In genomic region chr4:7805533-7806079, GRCh38 we compare ENCODE assay signal across 10 cellular contexts.
DNase-seq lines count a peak whose midpoint lies in the region; ATAC-seq and TF ChIP-seq lines count a peak whose summit lies in the region.
"Had no signal": no experiment of that assay in that cellular context is flagged by ENCODE, and none has a peak within 500 bp of the region (broad histone marks: within the 10 kb centered on the region; RNA-seq: fewer than 3 reads in every experiment).

No MANE protein-coding gene starts in this region.

- peak overlapping the region; percentile 47 for H3K27ac ChIP-seq in PC-3 (ENCODE audit: low read length)
- H3K27ac ChIP-seq in fibroblast of lung (ENCODE audit: insufficient read depth, low read length), result peak overlapping the region; percentile 68

- no TSS peak for BruUV-seq in PC-3 (replicated peaks; lab: Mats Ljungman, UMichigan)

- H4K20me1 ChIP-seq in PC-3 (ENCODE audit: low read length), result no peaks in the 10 kb centered on the region
- H4K20me1 ChIP-seq in fibroblast of lung (ENCODE audit: control insufficient read depth, extremely low read depth, insufficient read depth, low read length), result no peaks in the 10 kb centered on the region

- DNase-seq in Caki2 (ENCODE audit: low read depth) (peak; percentile 74), PC-3 (peak; percentile 92), fibroblast of lung (ENCODE audit: low read depth in 2 of 2) (peak; percentile 84 to 98), non-pigmented ciliary epithelial cell (ENCODE audit: low read depth) (peak; percentile 78), NCI-H2107 treated with DMSO at 0.1 percent for 48 hours (lab: John Stamatoyannopoulos, UW; ENCODE audit: unreplicated experiment) (no peak), superior temporal gyrus (ENCODE audit: extremely low spot score) (no peak)
- no peak for DNase-seq in activated T-cell treated with anti-CD3 and anti-CD28 coated beads, Interleukin-2, amount 50 U/mL, for 24 hours
- DNase-seq in activated CD8-positive, alpha-beta T cell treated with anti-CD3 and anti-CD28 coated beads, Interleukin-2, amount 10 ng/mL, durations not matched to agents 7 days and 5 days, result no peak
- DNase-seq: NCI-H524 had no signal

- no peak overlapping the region for H3K4me3 ChIP-seq in PC-3 (ENCODE audit: low read length)
- H3K4me3 ChIP-seq in fibroblast of lung (replicated peaks in 1 of 4; ENCODE audit: control extremely low read depth in 1 of 4, insufficient read depth in 1 of 4, low read depth in 3 of 4, low read length in 4 of 4), result no peak overlapping the region
- H3K4me3 ChIP-seq: GM12878 had no signal

- CTCF ChIA-PET in PC-3 (lab: Charles Lee), result interaction anchor here (0.6 to 1.0 kb wide), 2 partner anchors 39 to 124 kb away, joined by 3 read pairs; no protein-coding TSS in a partner anchor
- CTCF ChIA-PET in activated CD8-positive, alpha-beta T cell treated with anti-CD3 and anti-CD28 coated beads, Interleukin-2, amount 10 ng/mL, durations not matched to agents 7 days and 5 days (lab: Charles Lee), result interaction anchor here (0.8 to 6.8 kb wide), 16 partner anchors 10 to 188 kb away, joined by 3 to 105 read pairs (median 4); no protein-coding TSS in a partner anchor

- peaks cover 20% of the 10 kb centered on the region for H3K79me2 ChIP-seq in PC-3 (ENCODE audit: low read length)
- H3K79me2 ChIP-seq in fibroblast of lung (ENCODE audit: control insufficient read depth, insufficient read depth, low read length), result no peaks in the 10 kb centered on the region

- H3K9me3 ChIP-seq in PC-3 (ENCODE audit: low read length) (peaks cover 7% of the 10 kb centered on the region; the same call in 1 of the 2 replicates), fibroblast of lung (ENCODE audit: control insufficient read depth, insufficient read depth, low read depth, low read length) (no peaks in the 10 kb centered on the region)

- no peaks in the 10 kb centered on the region for H3K9me3 Mint-ChIP-seq in activated T-cell treated with anti-CD3 and anti-CD28 coated beads, Interleukin-2, amount 50 U/mL, for 24 hours
- H3K9me3 Mint-ChIP-seq in activated CD8-positive, alpha-beta T cell treated with anti-CD3 and anti-CD28 coated beads, Interleukin-2, amount 10 ng/mL, durations not matched to agents 7 days and 5 days (ENCODE audit: insufficient read depth), result no peaks in the 10 kb centered on the region

- H3K4me2 ChIP-seq in PC-3 (ENCODE audit: low read length), result peak overlapping the region; percentile 44
- peak overlapping the region; percentile 36 for H3K4me2 ChIP-seq in fibroblast of lung (ENCODE audit: extremely low read depth, insufficient read depth, low read length)

- H3K4me1 ChIP-seq in PC-3 (ENCODE audit: insufficient read depth, low read length), result peaks cover 32% of the 10 kb centered on the region
- peaks cover 29% of the 10 kb centered on the region for H3K4me1 ChIP-seq in fibroblast of lung (ENCODE audit: control insufficient read depth, extremely low read depth, insufficient read depth, low read length)

- H3K27me3 ChIP-seq in PC-3 (ENCODE audit: low read length) (no peaks in the 10 kb centered on the region), fibroblast of lung (ENCODE audit: control insufficient read depth, insufficient read depth, low read length) (no peaks in the 10 kb centered on the region)

- H3K4me3 Mint-ChIP-seq in activated T-cell treated with anti-CD3 and anti-CD28 coated beads, Interleukin-2, amount 50 U/mL, for 24 hours, result no peak overlapping the region
- H3K4me3 Mint-ChIP-seq in activated CD8-positive, alpha-beta T cell treated with anti-CD3 and anti-CD28 coated beads, Interleukin-2, amount 10 ng/mL, durations not matched to agents 7 days and 5 days, result no peak overlapping the region

- H3K36me3 Mint-ChIP-seq in activated T-cell treated with anti-CD3 and anti-CD28 coated beads, Interleukin-2, amount 50 U/mL, for 24 hours (ENCODE audit: low read depth), result peaks cover 40% of the 10 kb centered on the region
- H3K36me3 Mint-ChIP-seq in activated CD8-positive, alpha-beta T cell treated with anti-CD3 and anti-CD28 coated beads, Interleukin-2, amount 10 ng/mL, durations not matched to agents 7 days and 5 days (ENCODE audit: low read depth), result peaks cover 3% of the 10 kb centered on the region

- H3K4me1 Mint-ChIP-seq in activated T-cell treated with anti-CD3 and anti-CD28 coated beads, Interleukin-2, amount 50 U/mL, for 24 hours (ENCODE audit: low read depth), result peaks cover 11% of the 10 kb centered on the region
- H3K4me1 Mint-ChIP-seq in activated CD8-positive, alpha-beta T cell treated with anti-CD3 and anti-CD28 coated beads, Interleukin-2, amount 10 ng/mL, durations not matched to agents 7 days and 5 days (ENCODE audit: low read depth), result peaks cover 10% of the 10 kb centered on the region

- H3K27me3 Mint-ChIP-seq in activated T-cell treated with anti-CD3 and anti-CD28 coated beads, Interleukin-2, amount 50 U/mL, for 24 hours, result no peaks in the 10 kb centered on the region
- H3K27me3 Mint-ChIP-seq in activated CD8-positive, alpha-beta T cell treated with anti-CD3 and anti-CD28 coated beads, Interleukin-2, amount 10 ng/mL, durations not matched to agents 7 days and 5 days (ENCODE audit: low read depth), result no peaks in the 10 kb centered on the region

- H3K9me2 ChIP-seq in PC-3 (replicated peaks; ENCODE audit: low read length), result no peaks in the 10 kb centered on the region

- TF ChIP-seq CTCF in PC-3 (conservative IDR thresholded peaks at IDR 0.05; ENCODE audit: low read depth, low read length) (no peak), fibroblast of lung (conservative IDR thresholded peaks at IDR 0.05 in 1 of 2, IDR thresholded peaks at IDR 0.05 in 1 of 2; ENCODE audit: low read depth in 1 of 2, low read length in 2 of 2) (no peak)

- no peak overlapping the region for H3K27ac Mint-ChIP-seq in activated T-cell treated with anti-CD3 and anti-CD28 coated beads, Interleukin-2, amount 50 U/mL, for 24 hours
- H3K27ac Mint-ChIP-seq in activated CD8-positive, alpha-beta T cell treated with anti-CD3 and anti-CD28 coated beads, Interleukin-2, amount 10 ng/mL, durations not matched to agents 7 days and 5 days, result no peak overlapping the region

- H3K9ac ChIP-seq in PC-3 (ENCODE audit: low read length) (no peak overlapping the region), fibroblast of lung (ENCODE audit: insufficient read depth, low read length) (no peak overlapping the region)

- ATAC-seq in PC-3, result peak; percentile 88
- ATAC-seq in activated CD8-positive, alpha-beta T cell treated with anti-CD3 and anti-CD28 coated beads, Interleukin-2, amount 10 ng/mL, durations not matched to agents 7 days and 5 days, result no peak
- ATAC-seq: GM12878 had no signal

- no peaks in the 10 kb centered on the region for H3F3A ChIP-seq in PC-3 (ENCODE audit: low read length, unreplicated experiment)

- intact Hi-C loops in PC-3 (cut with micrococcal nuclease), result loop anchor here (1.0 kb wide), 2 partner anchors 37 to 124 kb away; no protein-coding TSS in a partner anchor

- H3K36me3 ChIP-seq in PC-3 (ENCODE audit: low read depth, low read length) (peaks cover 51% of the 10 kb centered on the region), fibroblast of lung (ENCODE audit: control insufficient read depth, insufficient read depth, low read length) (peaks cover 10% of the 10 kb centered on the region)

- POLR2A ChIA-PET in PC-3 (lab: Charles Lee; ENCODE audit: unreplicated experiment), result no interaction called here
- POLR2A ChIA-PET in activated CD8-positive, alpha-beta T cell treated with anti-CD3 and anti-CD28 coated beads, Interleukin-2, amount 10 ng/mL, durations not matched to agents 7 days and 5 days (lab: Charles Lee), result interaction anchor here (1.1 kb wide), 1 partner anchor 39 kb away, joined by 3 read pairs; no protein-coding TSS in a partner anchor

- H2AFZ ChIP-seq in PC-3 (ENCODE audit: low read length) (no peak overlapping the region), fibroblast of lung (ENCODE audit: low read length) (no peak overlapping the region)

- in situ Hi-C loops in Caki2 (cut with HindIII; ENCODE audit: low pct_unique_long_range_greater_than_20kb, low sequenced_read_pairs), result no loop called here

Comparison
In these comparisons a context has a peak if more than half of its experiments do, and no peak if none do; other contexts are left out.
1. DNase-seq: peak in Caki2 (single experiment), PC-3 (single experiment), fibroblast of lung (2 of 2) and non-pigmented ciliary epithelial cell (single experiment); none in activated T-cell treated with anti-CD3 and anti-CD28 coated beads, Interleukin-2, amount 50 U/mL, for 24 hours (single experiment), activated CD8-positive, alpha-beta T cell treated with anti-CD3 and anti-CD28 coated beads, Interleukin-2, amount 10 ng/mL, durations not matched to agents 7 days and 5 days (single experiment), NCI-H2107 treated with DMSO at 0.1 percent for 48 hours (single experiment) and superior temporal gyrus (single experiment).